ENCODE assay signal across 8 cellular contexts in genomic region chr1:209674957-209675566, GRCh38. TPM values are rescaled to one million over a fixed set of nuclear protein-coding genes. Genes with fewer than 3 reads are reported as not detected.
DNase-seq lines count a peak whose midpoint lies in the region; ATAC-seq, FAIRE-seq and TF ChIP-seq lines count a peak whose summit lies in the region.

Gene G0S2 (plus strand): TSS chr1:209675412. CDS start chr1:209675685, 273 bp downstream.

- WGBS in K562 (ENCODE audit: insufficient coverage, low coverage, missing lambda C conversion rate) = 24% methylated on average over 36 of the region's 47 CpGs
- WGBS in psoas muscle, 3 donors = 1 to 2% (median 1%) methylated on average over 40 to 46 of the region's 47 CpGs

- H3K27ac ChIP-seq in PC-9 (peak within 1 kb of the TSS; percentile 81), K562 (ENCODE audit: extremely low read depth, low read depth, low read length) (peak within 1 kb of the TSS; percentile 48; the same call in 2 of the 3 replicates), psoas muscle (peak within 1 kb of the TSS; percentile 89)

- in situ Hi-C loops in K562 (cut with MboI) = no loop called here

- no peak for TF ChIP-seq CTCF in GM12875 (IDR thresholded peaks at IDR 0.05; ENCODE audit: borderline replicate concordance, insufficient read depth, low read depth, low read length)
- no peak for TF ChIP-seq CTCF in PC-9 (conservative IDR thresholded peaks at IDR 0.05)
- TF ChIP-seq CTCF in K562 (IDR thresholded peaks at IDR 0.05 in 2 of 3, conservative IDR thresholded peaks at IDR 0.05 in 1 of 3; ENCODE audit: insufficient read depth in 2 of 3, low read depth in 1 of 3, low read length in 3 of 3) = no peak
- no peak for TF ChIP-seq CTCF in psoas muscle (IDR thresholded peaks at IDR 0.05)

- CTCF ChIA-PET in PC-9 (lab: Charles Lee) = interaction anchor here (0.6 to 0.7 kb wide), 2 partner anchors 48 to 189 kb away, joined by 3 to 16 read pairs; no protein-coding TSS in a partner anchor
- CTCF ChIA-PET in K562 (lab: Yijun Ruan, JAX; ENCODE audit: low intra/inter-chr PET ratio) = interaction anchor here (0.6 kb wide), 1 partner anchor 68 kb away, joined by 3 read pairs; no protein-coding TSS in a partner anchor

- H3K9me3 ChIP-seq in PC-9 (ENCODE audit: insufficient read depth, low read depth) (no peaks in the 10 kb centered on the region), K562 (replicated peaks; ENCODE audit: control insufficient read depth, insufficient read depth, low read depth, low read length) (no peaks in the 10 kb centered on the region), psoas muscle (no peaks in the 10 kb centered on the region)

- H4K20me1 ChIP-seq in PC-9 (ENCODE audit: insufficient read depth) = no peaks in the 10 kb centered on the region
- H4K20me1 ChIP-seq in K562 (replicated peaks; ENCODE audit: control insufficient read depth, insufficient read depth, low read length) = no peaks in the 10 kb centered on the region

- H3K27me3 ChIP-seq in PC-9 (ENCODE audit: insufficient read depth, low read depth) (no peaks in the 10 kb centered on the region), K562 (ENCODE audit: control insufficient read depth in 2 of 2, insufficient read depth in 2 of 2, low read length in 2 of 2) (peaks cover 0 to 15% of the 10 kb centered on the region in 2 experiments; a peak in 2 of 5 replicates), psoas muscle (ENCODE audit: insufficient read depth in 3 of 3, low read length in 2 of 3) (no peaks in the 10 kb centered on the region)

- POLR2A ChIA-PET in PC-9 (lab: Charles Lee; ENCODE audit: unreplicated experiment) = interaction anchor here (0.7 to 0.9 kb wide), 2 partner anchors 22 to 1660 kb away, joined by 3 to 6 read pairs; no protein-coding TSS in a partner anchor
- POLR2A ChIA-PET in K562 (lab: Yijun Ruan, JAX) = interaction anchor here (0.6 to 1.4 kb wide), 13 partner anchors 9 to 109 kb away, joined by 3 to 9 read pairs (median 3); partner anchors contain the start of gene LAMB3

- DNase-seq in PC-9 = peak; percentile 58 to 69
- peak in 3 of 4 experiments; percentile 29 to 64 (median 32) for DNase-seq in K562 (ENCODE audit: extremely low read depth in 1 of 4, low spot score in 3 of 4)
- DNase-seq in hypothalamus (lab: John Stamatoyannopoulos, UW) = peak in 36 of 51 donors; percentile 15 to 69 (median 44)
- DNase-seq in psoas muscle = peak; percentile 87 to 96
- no peak for DNase-seq in NCI-H187 treated with DMSO at 0.1 percent for 48 hours (lab: John Stamatoyannopoulos, UW)

- BruUV-seq in PC-9 (replicated peaks; lab: Mats Ljungman, UMichigan) (no TSS peak), K562 (replicated peaks; lab: Mats Ljungman, UMichigan) (no TSS peak)

- H3K4me2 ChIP-seq in PC-9 (peak within 1 kb of the TSS; percentile 76), K562 (ENCODE audit: insufficient read depth, low read length) (peak within 1 kb of the TSS; percentile 79)

- H3K4me3 ChIP-seq in GM12875 (ENCODE audit: low read depth, low read length) (peak within 1 kb of the TSS; percentile 31), PC-9 (peak within 1 kb of the TSS; percentile 66), K562 (peak within 1 kb of the TSS; percentile 45), psoas muscle (peak within 1 kb of the TSS; percentile 72)

- ATAC-seq in K562 (peak; percentile 86), psoas muscle (peak; percentile 83 to 87 (median 85)), GM21737 (IDR thresholded peaks at IDR 0.05; ENCODE audit: unreplicated experiment) (no peak), HG02623 (IDR thresholded peaks at IDR 0.05; ENCODE audit: unreplicated experiment) (no peak)

- H3K36me3 ChIP-seq in PC-9 (ENCODE audit: low read depth) (no peaks in the 10 kb centered on the region), K562 (ENCODE audit: control insufficient read depth, insufficient read depth, low read length) (no peaks in the 10 kb centered on the region), psoas muscle (ENCODE audit: insufficient read depth in 1 of 2, low read depth in 1 of 2) (no peaks in the 10 kb centered on the region)

- no peak for TF ChIP-seq RAD21 in K562 (CRISPR knock-in tag; conservative IDR thresholded peaks at IDR 0.05 in 1 of 2, IDR thresholded peaks at IDR 0.05 in 1 of 2)

- peak within 1 kb of the TSS; percentile 50 to 87; a peak in 3 of 4 replicates for H3K9ac ChIP-seq in K562 (ENCODE audit: insufficient read depth in 1 of 2, low read depth in 2 of 2, low read length in 2 of 2)

- no peaks in the 10 kb centered on the region for H3K9me2 ChIP-seq in PC-9 (ENCODE audit: insufficient read depth)

- intact Hi-C loops in PC-9 (cut with micrococcal nuclease; ENCODE audit: unreplicated experiment) = loop anchor here (1.0 kb wide), 1 partner anchor 22 kb away; no protein-coding TSS in a partner anchor
- intact Hi-C loops in K562 (cut with micrococcal nuclease) = loop anchor here (2.0 kb wide), 1 partner anchor 28 kb away; no protein-coding TSS in a partner anchor
- intact Hi-C loops in psoas muscle (cut with DNase I) = loop anchor here (5.0 kb wide), 2 partner anchors 33 to 38 kb away; no protein-coding TSS in a partner anchor

- TF ChIP-seq EP300 in K562 (IDR thresholded peaks at IDR 0.05; ENCODE audit: low read length) = peak; percentile 72

- H2AFZ ChIP-seq in PC-9 (peak within 1 kb of the TSS; percentile 82), K562 (ENCODE audit: low read depth, low read length) (peak within 1 kb of the TSS; percentile 69)

- peaks cover 28% of the 10 kb centered on the region for H3F3A ChIP-seq in PC-9 (ENCODE audit: insufficient read depth, low read depth)

- no peaks in the 10 kb centered on the region for H3K9me1 ChIP-seq in K562 (ENCODE audit: control insufficient read depth, insufficient read depth, low read length)

- FAIRE-seq in K562 (lab: Jason Lieb, UNC) = no peak

- no peaks in the 10 kb centered on the region for H3K79me2 ChIP-seq in PC-9 (ENCODE audit: low read depth)
- no peaks in the 10 kb centered on the region; the same call in 2 of the 3 replicates for H3K79me2 ChIP-seq in K562 (ENCODE audit: control insufficient read depth, insufficient read depth, low read length)

- no peak for TF ChIP-seq POLR2A in K562 (conservative IDR thresholded peaks at IDR 0.05)

- H3K4me1 ChIP-seq in PC-9 (replicated peaks; ENCODE audit: insufficient read depth) (peaks cover 52% of the 10 kb centered on the region), K562 (replicated peaks in 1 of 2; ENCODE audit: control insufficient read depth in 2 of 2, insufficient read depth in 2 of 2, low read length in 2 of 2) (peaks cover 12 to 23% of the 10 kb centered on the region in 2 experiments), psoas muscle (peaks cover 37% of the 10 kb centered on the region)

TF ChIP-seq in K562, 482 proteins besides CTCF, POLR2A, EP300 and RAD21 (continues in another document):
- TF ChIP-seq ZSCAN32 (CRISPR knock-in tag; IDR thresholded peaks at IDR 0.05) (no peak), RAD51 (IDR thresholded peaks at IDR 0.05; ENCODE audit: borderline replicate concordance, low read depth) (no peak), HNRNPUL1 (IDR thresholded peaks at IDR 0.05; ENCODE audit: low read length) (no peak), POLR2G (IDR thresholded peaks at IDR 0.05; ENCODE audit: low read depth, low read length) (peak; percentile 98), DDX20 (tag; IDR thresholded peaks at IDR 0.05; ENCODE audit: low read depth) (no peak), SMAD3 (CRISPR knock-in tag; conservative IDR thresholded peaks at IDR 0.05) (peak; percentile 9; the same call in 1 of the 2 replicates)

RNA-seq across cellular contexts. Expression of gene G0S2, which starts in this region (rescaled TPM):
- total RNA-seq in PC-9 (2021) = 2.4 and 4.9 TPM in 2 replicates
- total RNA-seq in K562 (2011; cell fraction: chromatin; rRNA removed; ENCODE audit: low replicate concordance) = not detected in 2 replicates
- total RNA-seq in K562 (2011; cell fraction: nucleolus; rRNA removed) = 0.50 and 0.79 TPM in 2 replicates
- 0.66 TPM in 1 of 2 replicates, not detected in the other for total RNA-seq in K562 (2011; cell fraction: nucleoplasm; rRNA removed)
- 60.4 and 79.0 TPM in 2 replicates for total RNA-seq in K562 (2014; rRNA removed)
- 10.6 and 11.4 TPM in 2 replicates for total RNA-seq in K562 (2014; rRNA removed; fragmentation: Illumina TruSeq; extraction: Trizol)
- 4.2 and 5.6 TPM in 2 replicates for total RNA-seq in K562 (2015; rRNA removed; fragmentation: Illumina TruSeq; extraction: Trizol)
- 37.4 and 39.5 TPM in 2 replicates for total RNA-seq in K562 (2021)
- 0.18 and 0.30 TPM in 2 replicates for polyA plus RNA-seq in K562 (2011; rRNA removed)
- polyA plus RNA-seq in K562 (2011; cell fraction: cytosol; rRNA removed) = 0.13 and 0.39 TPM in 2 replicates
- polyA plus RNA-seq in K562 (2011; cell fraction: nucleus; rRNA removed) = 0.18 TPM in 1 of 2 replicates, not detected in the other
- 21.3 and 213 TPM in 2 replicates for polyA plus RNA-seq in K562 (2012)
- 11.7 and 24.0 TPM in 2 replicates for polyA plus RNA-seq in K562 (2014; fragmentation: Illumina TruSeq; extraction: Trizol)
- 1 to 10 TPM; 4.9 to 8.9 TPM for polyA plus RNA-seq in K562 (2014; fragmentation: Nextera tagmentation; extraction: Ambion mirVana)
- polyA plus RNA-seq in K562 (2014; rRNA removed) = 65.6 and 70.4 TPM in 2 replicates
- polyA minus RNA-seq in K562 (2011; rRNA and poly(A)+ RNA removed) = not detected in 2 replicates
- polyA minus RNA-seq in K562 (2011; cell fraction: cytosol; rRNA and poly(A)+ RNA removed) = not detected in 2 replicates
- polyA minus RNA-seq in K562 (2011; cell fraction: nucleus; rRNA and poly(A)+ RNA removed) = not detected in 2 replicates
- 100 to 1,000 TPM in 2 of 4 donors, 10 to 100 TPM in 2; 50.0 to 468 (median 92.8) TPM for total RNA-seq in psoas muscle
- polyA plus RNA-seq in psoas muscle = 100 to 1,000 TPM in 1 of 3 donors, 10 to 100 TPM in 2; 49.9 to 561 (median 89.0) TPM

Comparison
In these comparisons a context has a peak if more than half of its experiments do, and no peak if none do; other contexts are left out.
1. ATAC-seq: peak in K562 (single experiment) and psoas muscle (4 of 4); none in GM21737 (single experiment) and HG02623 (single experiment).
2. Peak in every context shown above with its lines, with median percentiles within 50 percentile points of each other: H3K4me3 ChIP-seq and H3K27ac ChIP-seq.